In genomic region chr4:163300445-163300844, GRCh38 we compare ENCODE assay signal across 9 cellular contexts. TPM values are rescaled to one million over a fixed set of nuclear protein-coding genes. Genes with fewer than 3 reads are reported as not detected.
"Had no signal": no experiment of that assay in that cellular context is flagged by ENCODE, and none has a peak within 500 bp of the region (broad histone marks: within the 10 kb centered on the region; RNA-seq: fewer than 3 reads in every experiment).

No MANE protein-coding gene starts in this region.

- H3K4me1 Mint-ChIP-seq: H9, IgD-negative memory B cell had no signal

- FAIRE-seq: H1, H54, HTR-8/SVneo had no signal

- H3K4me3 Mint-ChIP-seq: H9, IgD-negative memory B cell had no signal

- H3K9me3 Mint-ChIP-seq: H9, IgD-negative memory B cell had no signal

- H3K36me3 Mint-ChIP-seq: IgD-negative memory B cell had no signal

- H3K27ac Mint-ChIP-seq: H9, IgD-negative memory B cell had no signal

- DNase-seq: GM23248, H9, HCEC 1CT, KG1 had no signal

- H3K9ac ChIP-seq: GM23248 had no signal

- H3K27ac ChIP-seq: GM23248 had no signal

- H2AFZ ChIP-seq: GM23248 had no signal

- H3K27me3 Mint-ChIP-seq: IgD-negative memory B cell had no signal

- H3K4me3 ChIP-seq: GM23248 had no signal

RNA-seq across cellular contexts. Expression of gene NPY1R, which starts 32.0 kb away (rescaled TPM):
- total RNA-seq: GM23248 had no signal
- polyA plus RNA-seq: GM23248, IgD-negative memory B cell had no signal

RNA-seq across cellular contexts. Expression of gene NPY5R, which starts 43.2 kb away (rescaled TPM):
- total RNA-seq: GM23248, HT-29 had no signal
- polyA plus RNA-seq: GM23248, IgD-negative memory B cell had no signal
